In the genomic region with DNA sequence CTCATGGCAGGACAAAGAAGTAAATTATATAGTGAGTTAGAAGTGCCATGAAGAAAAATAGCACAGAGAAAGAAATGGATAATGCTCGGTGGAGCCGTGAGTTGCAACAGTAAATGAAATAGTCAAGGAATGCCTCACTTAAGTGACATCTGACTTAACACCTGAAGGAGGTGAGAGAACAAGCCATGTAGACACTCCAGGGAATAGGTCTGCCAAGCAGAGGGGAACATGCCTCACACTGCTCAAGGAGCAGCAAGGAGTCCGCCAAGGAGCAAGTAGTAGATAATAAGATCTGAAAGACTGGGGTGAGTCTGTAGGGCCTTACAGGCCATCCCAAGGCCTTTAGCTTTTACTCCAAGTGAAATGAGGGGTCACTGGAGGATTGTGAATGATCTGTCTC, we compare ENCODE assay signal across 26 cellular contexts.
"Had no signal": no experiment of that assay in that cellular context is flagged by ENCODE, and none has a peak within 500 bp of the region (broad histone marks: within the 10 kb centered on the region; RNA-seq: fewer than 3 reads in every experiment).

No MANE protein-coding gene starts in this region.

- H3K27ac Mint-ChIP-seq: mesothelial cell of epicardium; natural killer cell treated with Interleukin-12 subunit alpha and Interleukin-12 subunit beta and Interleukin-15 and Interleukin-18, amount 100 ng/mL, for 72 hours; progenitor cell of endocrine pancreas; stimulated activated naive CD8-positive, alpha-beta T cell treated with anti-CD3 and anti-CD28 coated beads, Interleukin-15, Interleukin-2, amounts not matched to agents 100 ng/mL and 50 ng/mL, for 24 hours had no signal

- H3K27me3 Mint-ChIP-seq: naive B cell; natural killer cell treated with Interleukin-12 subunit alpha and Interleukin-12 subunit beta and Interleukin-15 and Interleukin-18, amount 100 ng/mL, for 72 hours; progenitor cell of endocrine pancreas; stimulated activated naive CD8-positive, alpha-beta T cell treated with anti-CD3 and anti-CD28 coated beads, Interleukin-15, Interleukin-2, amounts not matched to agents 100 ng/mL and 50 ng/mL, for 24 hours had no signal

- H3K4me3 Mint-ChIP-seq: mesothelial cell of epicardium; naive B cell; natural killer cell treated with Interleukin-12 subunit alpha and Interleukin-12 subunit beta and Interleukin-15 and Interleukin-18, amount 100 ng/mL, for 72 hours; stimulated activated naive CD8-positive, alpha-beta T cell treated with anti-CD3 and anti-CD28 coated beads, Interleukin-15, Interleukin-2, amounts not matched to agents 100 ng/mL and 50 ng/mL, for 24 hours had no signal

- H3K9me3 Mint-ChIP-seq: mesothelial cell of epicardium; naive B cell; natural killer cell treated with Interleukin-12 subunit alpha and Interleukin-12 subunit beta and Interleukin-15 and Interleukin-18, amount 100 ng/mL, for 72 hours; stimulated activated naive CD8-positive, alpha-beta T cell treated with anti-CD3 and anti-CD28 coated beads, Interleukin-15, Interleukin-2, amounts not matched to agents 100 ng/mL and 50 ng/mL, for 24 hours had no signal

- H3K4me1 ChIP-seq: lower lobe of right lung, right lobe of liver, suprapubic skin, tibial artery, upper lobe of right lung had no signal

- H3K27me3 ChIP-seq: heart right ventricle, hepatocyte, left lung, ovary, right atrium auricular region, right lobe of liver, suprapubic skin, tibial artery, upper lobe of right lung had no signal

- H3K36me3 Mint-ChIP-seq: natural killer cell treated with Interleukin-12 subunit alpha and Interleukin-12 subunit beta and Interleukin-15 and Interleukin-18, amount 100 ng/mL, for 72 hours had no signal

- H3K9me3 ChIP-seq: heart right ventricle, left lung, lower lobe of right lung, ovary, right atrium auricular region, right lobe of liver, suprapubic skin, thoracic aorta, tibial artery, upper lobe of right lung had no signal

- H3K36me3 ChIP-seq: ovary, right atrium auricular region, right lobe of liver, suprapubic skin, thoracic aorta, upper lobe of right lung had no signal

- H3K27ac ChIP-seq: heart right ventricle, hepatocyte, left lung, lower lobe of right lung, ovary, right atrium auricular region, right lobe of liver, suprapubic skin, thoracic aorta, tibial artery, upper lobe of right lung had no signal

- ATAC-seq: heart right ventricle; left colon; left lung; lower lobe of right lung; natural killer cell treated with Interleukin-12 subunit alpha and Interleukin-12 subunit beta and Interleukin-15 and Interleukin-18, amount 100 ng/mL, for 72 hours; right lobe of liver; upper lobe of right lung had no signal

- H3K4me3 ChIP-seq: heart right ventricle, hepatocyte, left lung, lower lobe of right lung, ovary, right atrium auricular region, right lobe of liver, smooth muscle cell, suprapubic skin, thoracic aorta, tibial artery, upper lobe of right lung had no signal

- DNase-seq: heart right ventricle; kidney glomerular epithelial cell; left colon; left lung; lower lobe of right lung; mammary epithelial cell; mesenchymal stem cell; naive B cell; ovary; right lobe of liver; stimulated activated CD4-positive, alpha-beta T cell treated with anti-CD3 and anti-CD28 coated beads, Interleukin-1b, Interleukin-23, amount 100 ng/mL, for 48 hours; stimulated activated CD4-positive, alpha-beta T cell treated with anti-CD3 and anti-CD28 coated beads, Interleukin-2, amount 100 ng/mL, for 48 hours; stimulated activated CD4-positive, alpha-beta T cell treated with anti-CD3 and anti-CD28 coated beads, Interleukin-4, amount 100 ng/mL, for 4 hours; stimulated activated CD8-positive, alpha-beta memory T cell treated with anti-CD3 and anti-CD28 coated beads, Interleukin-4, amount 100 ng/mL, for 48 hours; stimulated activated naive CD4-positive, alpha-beta T cell; tibial artery; upper lobe of right lung had no signal
